ENCODE assay signal across 27 cellular contexts in the genomic region with DNA sequence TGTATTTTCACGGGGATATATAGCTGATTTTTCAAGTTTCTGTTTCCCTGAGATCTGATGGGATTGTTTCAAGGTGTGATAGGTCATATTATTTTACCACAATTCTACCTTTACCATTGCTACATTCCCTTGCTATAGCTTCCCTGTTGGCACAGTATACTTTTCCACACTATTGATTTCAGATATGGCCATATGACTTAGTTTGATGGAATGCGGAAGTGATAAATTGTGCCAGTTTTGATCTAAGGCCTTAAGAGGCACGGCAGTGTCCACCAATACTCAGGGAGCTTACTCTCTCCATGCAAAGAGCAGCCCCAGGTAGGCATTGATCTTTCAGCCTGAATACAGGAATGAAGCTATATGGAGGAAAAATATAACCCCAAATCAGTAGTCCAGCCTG.
"Had no signal": no experiment of that assay in that cellular context is flagged by ENCODE, and none has a peak within 500 bp of the region (broad histone marks: within the 10 kb centered on the region; RNA-seq: fewer than 3 reads in every experiment).

No MANE protein-coding gene starts in this region.

- H3K27ac ChIP-seq: adrenal gland, esophagus muscularis mucosa, heart right ventricle, neutrophil, prostate gland, tibial nerve had no signal

- FAIRE-seq: islet of Langerhans had no signal

- H3K4me1 ChIP-seq: adrenal gland, esophagus muscularis mucosa, heart right ventricle, prostate gland, tibial nerve had no signal

- H3K9me3 ChIP-seq: adrenal gland, esophagus muscularis mucosa, heart right ventricle, neutrophil, prostate gland, tibial nerve had no signal

- H3K4me3 ChIP-seq: adrenal gland, esophagus muscularis mucosa, heart right ventricle, prostate gland, tibial nerve had no signal

- DNase-seq: activated CD4-positive, alpha-beta memory T cell treated with anti-CD3 and anti-CD28 coated beads for 36 hours; activated CD4-positive, alpha-beta T cell treated with anti-CD3 and anti-CD28 coated beads, Interleukin-2, amount 10 ng/mL, durations not matched to agents 24 days and 14 days; activated CD4-positive, CD25-positive, alpha-beta regulatory T cell treated with anti-CD3 and anti-CD28 coated beads, Interleukin-2, amount 50 U/mL, for 72 hours; activated CD8-positive, alpha-beta memory T cell treated with anti-CD3 and anti-CD28 coated beads, Interleukin-2, amount 50 U/mL, for 4 hours; activated effector memory CD4-positive, alpha-beta T cell treated with anti-CD3 and anti-CD28 coated beads, Interleukin-2, amount 50 U/mL, for 16 hours; activated naive CD4-positive, alpha-beta T cell treated with anti-CD3 and anti-CD28 coated beads for 36 hours; activated naive CD8-positive, alpha-beta T cell treated with anti-CD3 and anti-CD28 coated beads for 36 hours; activated T-cell treated with anti-CD3 and anti-CD28 coated beads, Interleukin-2, amount 50 U/mL, for 1 hour; adrenal gland; aorta; central memory CD4-positive, alpha-beta T cell; endodermal cell; foreskin melanocyte; heart right ventricle; left cardiac atrium; left ventricle myocardium superior; naive B cell; nephron progenitor cell; stimulated activated CD4-positive, alpha-beta T cell treated with anti-CD3 and anti-CD28 coated beads, Interleukin-15, amount 100 ng/mL, for 24 hours; stimulated activated CD4-positive, alpha-beta T cell treated with anti-CD3 and anti-CD28 coated beads, Interleukin-2, amount 100 ng/mL, for 24 hours; stimulated activated naive B cell treated with anti-CD40 and anti-IgM and Interleukin-4, amounts not matched to agents 10 μg/mL and 1 μg/mL and 100 μg/mL, for 72 hours; T-helper 2 cell had no signal

- H3K36me3 ChIP-seq: adrenal gland, esophagus muscularis mucosa, heart right ventricle, neutrophil, prostate gland, tibial nerve had no signal

- ATAC-seq: heart right ventricle; left cardiac atrium; left ventricle myocardium superior; stimulated activated naive B cell treated with anti-CD40 and anti-IgM and Interleukin-4, amounts not matched to agents 10 μg/mL and 1 μg/mL and 100 μg/mL, for 72 hours had no signal

- H3K27me3 ChIP-seq: adrenal gland, esophagus muscularis mucosa, heart right ventricle, neutrophil, tibial nerve had no signal
